Comparison of ENCODE assay signal across 24 cellular contexts in the genomic region with DNA sequence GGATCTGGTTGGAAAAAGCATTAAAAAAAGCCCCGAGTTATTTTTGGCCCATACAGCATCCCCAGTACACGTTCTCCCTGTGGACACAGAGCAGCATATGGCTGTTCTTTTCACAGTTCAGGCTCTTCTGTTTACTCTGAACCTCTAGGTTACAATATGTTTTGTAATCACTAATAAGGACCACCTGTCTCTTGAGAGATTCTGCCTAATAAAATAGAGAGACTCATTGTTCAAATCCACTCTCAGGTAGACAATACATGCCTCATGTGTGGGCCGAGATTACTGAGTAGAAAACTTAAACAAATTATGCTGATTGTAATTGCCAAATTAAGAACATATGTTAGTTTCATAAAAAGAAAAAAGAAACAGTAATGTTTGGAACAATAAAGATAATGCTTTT.
A peak's percentile ranks its signal among the peaks of the same experiment; 100 is the strongest.
DNase-seq lines count a peak whose midpoint lies in the region; TF ChIP-seq lines count a peak whose summit lies in the region.
"Had no signal": no experiment of that assay in that cellular context is flagged by ENCODE, and none has a peak within 500 bp of the region (broad histone marks: within the 10 kb centered on the region; RNA-seq: fewer than 3 reads in every experiment).

No MANE protein-coding gene starts in this region.

- no peak overlapping the region for H2BK12ac ChIP-seq in H9 (ENCODE audit: insufficient read length, low read depth, low read length)

- no peak overlapping the region for H3K27ac ChIP-seq in H9 (ENCODE audit: insufficient read length, low read depth, low read length)
- H3K27ac ChIP-seq: A549, cardiac muscle cell, lower lobe of right lung, right lobe of liver, upper lobe of left lung had no signal

- no peak overlapping the region for H4K8ac ChIP-seq in H9 (replicated peaks; ENCODE audit: insufficient read length, low read depth, low read length)

- H4K20me1 ChIP-seq in H9 (ENCODE audit: control insufficient read depth, insufficient read depth, insufficient read length), result no peaks in the 10 kb centered on the region

- H3K36me3 ChIP-seq in MG63, result no peaks in the 10 kb centered on the region
- H3K36me3 ChIP-seq: BE2C, cardiac muscle cell, HAP-1, lower lobe of right lung, right lobe of liver, upper lobe of left lung had no signal

- no peaks in the 10 kb centered on the region for H3K9me3 Mint-ChIP-seq in H9
- H3K9me3 Mint-ChIP-seq: activated naive CD4-positive, alpha-beta T cell treated with anti-CD3 and anti-CD28 coated beads, Interleukin-2, amount 10 ng/mL, durations not matched to agents 7 days and 5 days; activated T-cell treated with anti-CD3 and anti-CD28 coated beads, Interleukin-2, amount 50 U/mL, for 72 hours; IgD-negative memory B cell had no signal

- no peak overlapping the region for H2BK15ac ChIP-seq in H9 (ENCODE audit: low read depth, low read length)

- no CpG with 5 or more reads among the region's 3 CpGs for WGBS in H9 (ENCODE audit: extremely low coverage, insufficient read length, low lambda C conversion rate)

- H2AK5ac ChIP-seq in H9 (ENCODE audit: insufficient read length, low read length), result no peak overlapping the region

- no peak overlapping the region for H2BK20ac ChIP-seq in H9 (ENCODE audit: low read depth, low read length, poor library complexity, severe bottlenecking)

- H3K4ac ChIP-seq in H9 (ENCODE audit: low read depth, low read length), result no peak overlapping the region

- no peaks in the 10 kb centered on the region for H3K4me1 Mint-ChIP-seq in H9
- H3K4me1 Mint-ChIP-seq: activated naive CD4-positive, alpha-beta T cell treated with anti-CD3 and anti-CD28 coated beads, Interleukin-2, amount 10 ng/mL, durations not matched to agents 7 days and 5 days; T-cell had no signal

- H3K79me2 ChIP-seq in H9 (ENCODE audit: insufficient read depth, low read length), result no peaks in the 10 kb centered on the region

- no peaks in the 10 kb centered on the region for H3K23me2 ChIP-seq in H9 (ENCODE audit: insufficient read length, low read depth, low read length, poor library complexity, severe bottlenecking)

- no peak overlapping the region for H3K18ac ChIP-seq in H9 (ENCODE audit: insufficient read length, low read depth, low read length)

- DNase-seq in NCI-H510A treated with DMSO at 0.1 percent for 48 hours (lab: John Stamatoyannopoulos, UW) (peak; percentile 42), NCI-H510A (lab: John Stamatoyannopoulos, UW) (no peak), NCI-H1930 (lab: John Stamatoyannopoulos, UW) (peak; percentile 74 to 85), NCI-H748 treated with DMSO at 0.1 percent for 48 hours (lab: John Stamatoyannopoulos, UW) (peak; percentile 84), H9 (no peak), MG63 (no peak), NCI-H526 (lab: John Stamatoyannopoulos, UW) (no peak), NOMO-1 treated with DMSO at 0.1 percent for 48 hours (lab: John Stamatoyannopoulos, UW; ENCODE audit: unreplicated experiment) (no peak)
- DNase-seq: activated CD4-positive, alpha-beta T cell treated with anti-CD3 and anti-CD28 coated beads for 4 hours; activated naive CD4-positive, alpha-beta T cell treated with anti-CD3 and anti-CD28 coated beads, Interleukin-2, amount 10 ng/mL, durations not matched to agents 7 days and 5 days; activated T-cell treated with anti-CD3 and anti-CD28 coated beads, Interleukin-2, amount 50 U/mL, for 72 hours; islet precursor cell; lower lobe of right lung; OCI-M1; right lobe of liver; Right ventricle myocardium superior; stimulated activated CD4-positive, alpha-beta T cell treated with anti-CD3 and anti-CD28 coated beads, Interleukin-15, amount 100 ng/mL, for 24 hours; T-cell; upper lobe of left lung had no signal

- H3K14ac ChIP-seq in H9 (ENCODE audit: insufficient read depth, low read length), result no peak overlapping the region

- H3K27me3 Mint-ChIP-seq in H9 (ENCODE audit: low read depth), result no peaks in the 10 kb centered on the region
- H3K27me3 Mint-ChIP-seq: activated naive CD4-positive, alpha-beta T cell treated with anti-CD3 and anti-CD28 coated beads, Interleukin-2, amount 10 ng/mL, durations not matched to agents 7 days and 5 days; IgD-negative memory B cell; T-cell had no signal

- TF ChIP-seq CTCF in H9 (conservative IDR thresholded peaks at IDR 0.05), result no peak

- no peaks in the 10 kb centered on the region for H3K4me1 ChIP-seq in H9 (ENCODE audit: insufficient read depth, low read length)
- H3K4me1 ChIP-seq: A549, HAP-1, lower lobe of right lung, right lobe of liver, upper lobe of left lung had no signal

- no peaks in the 10 kb centered on the region for H3K79me1 ChIP-seq in H9 (ENCODE audit: insufficient read depth, low read depth, low read length, poor library complexity, severe bottlenecking)

- H3K23ac ChIP-seq in H9 (ENCODE audit: insufficient read length, low read depth, low read length), result no peak overlapping the region

- no peak overlapping the region for H2BK120ac ChIP-seq in H9 (ENCODE audit: low read depth, low read length, poor library complexity, severe bottlenecking)

- H3T11ph ChIP-seq in H9 (ENCODE audit: low read length), result no peak overlapping the region

- no peak overlapping the region for H3K9ac ChIP-seq in H9 (ENCODE audit: extremely low read depth, insufficient read length, low read length)

- H3K4me3 Mint-ChIP-seq in H9, result no peak overlapping the region
- H3K4me3 Mint-ChIP-seq: activated naive CD4-positive, alpha-beta T cell treated with anti-CD3 and anti-CD28 coated beads, Interleukin-2, amount 10 ng/mL, durations not matched to agents 7 days and 5 days; activated T-cell treated with anti-CD3 and anti-CD28 coated beads, Interleukin-2, amount 50 U/mL, for 72 hours; IgD-negative memory B cell; T-cell had no signal

- no peak overlapping the region for H3K4me3 ChIP-seq in MG63
- H3K4me3 ChIP-seq: A549, cardiac muscle cell, HAP-1, lower lobe of right lung, right lobe of liver, upper lobe of left lung had no signal

- no peak overlapping the region for H3K56ac ChIP-seq in H9 (ENCODE audit: insufficient read length, low read depth, low read length)

- H2AFZ ChIP-seq in H9 (ENCODE audit: low read length), result no peak overlapping the region

- H4K5ac ChIP-seq in H9 (ENCODE audit: insufficient read length, low read depth, low read length), result no peak overlapping the region

- no peaks in the 10 kb centered on the region for H3K9me3 ChIP-seq in H9 (ENCODE audit: control insufficient read depth, low read depth, low read length)
- no peaks in the 10 kb centered on the region for H3K9me3 ChIP-seq in MG63
- H3K9me3 ChIP-seq: A549, BE2C, HAP-1, lower lobe of right lung, right lobe of liver, upper lobe of left lung had no signal

- H2BK5ac ChIP-seq in H9 (ENCODE audit: insufficient read length, low read length), result no peak overlapping the region

- no peak overlapping the region for H3K27ac Mint-ChIP-seq in H9
- H3K27ac Mint-ChIP-seq: activated naive CD4-positive, alpha-beta T cell treated with anti-CD3 and anti-CD28 coated beads, Interleukin-2, amount 10 ng/mL, durations not matched to agents 7 days and 5 days; activated T-cell treated with anti-CD3 and anti-CD28 coated beads, Interleukin-2, amount 50 U/mL, for 72 hours; IgD-negative memory B cell; T-cell had no signal

- H3K27me3 ChIP-seq in H9 (ENCODE audit: insufficient read depth, low read length), result no peaks in the 10 kb centered on the region
- no peaks in the 10 kb centered on the region for H3K27me3 ChIP-seq in MG63
- H3K27me3 ChIP-seq: BE2C, cardiac muscle cell, right lobe of liver, upper lobe of left lung had no signal

- no peak overlapping the region for H4K91ac ChIP-seq in H9 (ENCODE audit: insufficient read length, low read depth, low read length)

- H3K4me2 ChIP-seq in H9 (ENCODE audit: insufficient read depth, insufficient read length, low read length), result no peak overlapping the region
- H3K4me2 ChIP-seq: A549 had no signal

- no peaks in the 10 kb centered on the region for H3K36me3 Mint-ChIP-seq in H9 (ENCODE audit: insufficient read depth in 1 of 3, low read depth in 3 of 3)
- H3K36me3 Mint-ChIP-seq: activated naive CD4-positive, alpha-beta T cell treated with anti-CD3 and anti-CD28 coated beads, Interleukin-2, amount 10 ng/mL, durations not matched to agents 7 days and 5 days; IgD-negative memory B cell; T-cell had no signal

Comparison
In these comparisons a context has a peak if more than half of its experiments do, and no peak if none do; other contexts are left out.
1. DNase-seq: peak in NCI-H510A treated with DMSO at 0.1 percent for 48 hours (single experiment), NCI-H1930 (2 of 2) and NCI-H748 treated with DMSO at 0.1 percent for 48 hours (single experiment); none in NCI-H510A (single experiment), H9 (single experiment), MG63 (single experiment), NCI-H526 (0 of 2) and NOMO-1 treated with DMSO at 0.1 percent for 48 hours (single experiment).